10 cellular contexts compared by ENCODE assay signal in genomic region chr5:65262590-65263189, GRCh38.
A peak's percentile ranks its signal among the peaks of the same experiment; 100 is the strongest.
DNase-seq lines count a peak whose midpoint lies in the region; ATAC-seq and TF ChIP-seq lines count a peak whose summit lies in the region.
"Had no signal": no experiment of that assay in that cellular context is flagged by ENCODE, and none has a peak within 500 bp of the region (broad histone marks: within the 10 kb centered on the region; RNA-seq: fewer than 3 reads in every experiment).

No MANE protein-coding gene starts in this region.

- H3K4me1 ChIP-seq in mesodermal cell (ENCODE audit: control insufficient read depth, insufficient read depth, low read length, poor library complexity, severe bottlenecking), result peaks cover 6% of the 10 kb centered on the region
- H3K4me1 ChIP-seq in gastrocnemius medialis, result no peaks in the 10 kb centered on the region

- peak; percentile 66 for DNase-seq in AG20443 (ENCODE audit: low spot score)
- peak; percentile 88 for DNase-seq in M059J (ENCODE audit: low read depth)
- DNase-seq in coronary artery (ENCODE audit: low spot score), result no peak
- DNase-seq in gastrocnemius medialis, result no peak
- no peak for DNase-seq in NCI-H524 treated with DMSO at 0.1 percent for 48 hours (lab: John Stamatoyannopoulos, UW)
- DNase-seq: activated naive CD4-positive, alpha-beta T cell treated with anti-CD3 and anti-CD28 coated beads for 36 hours; NCI-H2029 treated with DMSO at 0.1 percent for 48 hours had no signal

- H3K9me3 ChIP-seq in mesodermal cell (ENCODE audit: control insufficient read depth, low read length) (no peaks in the 10 kb centered on the region), gastrocnemius medialis (no peaks in the 10 kb centered on the region)

- no peaks in the 10 kb centered on the region for H3K27me3 ChIP-seq in gastrocnemius medialis

- TF ChIP-seq POLR2A in gastrocnemius medialis (IDR thresholded peaks at IDR 0.05), result no peak

- in situ Hi-C loops in gastrocnemius medialis (cut with MboI; ENCODE audit: low sequenced_read_pairs in 4 of 4), result no loop called here

- whole genome bisulfite sequencing in mesodermal cell (ENCODE audit: insufficient coverage in 2 of 2), 2 experiments, result 71 to 87% methylated on average over 5 to 7 of the region's 7 CpGs

- TF ChIP-seq CTCF in coronary artery (IDR thresholded peaks at IDR 0.05), result no peak
- no peak for TF ChIP-seq CTCF in gastrocnemius medialis (IDR thresholded peaks at IDR 0.05 in 4 of 5, conservative IDR thresholded peaks at IDR 0.05 in 1 of 5)

- intact Hi-C loops in gastrocnemius medialis (cut with DNase I; ENCODE audit: low total_unique reads), result no loop called here

- no peak for ATAC-seq in GM18867 (IDR thresholded peaks at IDR 0.05; ENCODE audit: unreplicated experiment)
- no peak for ATAC-seq in GM21723 (IDR thresholded peaks at IDR 0.05; ENCODE audit: unreplicated experiment)
- ATAC-seq in gastrocnemius medialis, result no peak

- H3K27ac ChIP-seq in coronary artery, result no peak overlapping the region
- H3K27ac ChIP-seq in mesodermal cell (ENCODE audit: low read depth, low read length, severe bottlenecking), result peak overlapping the region; percentile 3
- no peak overlapping the region for H3K27ac ChIP-seq in gastrocnemius medialis

- H3K36me3 ChIP-seq in mesodermal cell (ENCODE audit: control insufficient read depth, insufficient read depth, low read length) (no peaks in the 10 kb centered on the region), gastrocnemius medialis (no peaks in the 10 kb centered on the region)

- H3K4me3 ChIP-seq in coronary artery, result peak overlapping the region; percentile 1
- no peak overlapping the region for H3K4me3 ChIP-seq in mesodermal cell (ENCODE audit: extremely low read depth, insufficient read depth, low read length, poor library complexity, severe bottlenecking)
- H3K4me3 ChIP-seq in gastrocnemius medialis, result no peak overlapping the region

Comparison
In these comparisons a context has a peak if more than half of its experiments do, and no peak if none do; other contexts are left out.
1. DNase-seq: peak in AG20443 (single experiment) and M059J (single experiment); none in coronary artery (single experiment), gastrocnemius medialis (0 of 2) and NCI-H524 treated with DMSO at 0.1 percent for 48 hours (single experiment).